1 cellular context compared by ENCODE assay signal in the genomic region with DNA sequence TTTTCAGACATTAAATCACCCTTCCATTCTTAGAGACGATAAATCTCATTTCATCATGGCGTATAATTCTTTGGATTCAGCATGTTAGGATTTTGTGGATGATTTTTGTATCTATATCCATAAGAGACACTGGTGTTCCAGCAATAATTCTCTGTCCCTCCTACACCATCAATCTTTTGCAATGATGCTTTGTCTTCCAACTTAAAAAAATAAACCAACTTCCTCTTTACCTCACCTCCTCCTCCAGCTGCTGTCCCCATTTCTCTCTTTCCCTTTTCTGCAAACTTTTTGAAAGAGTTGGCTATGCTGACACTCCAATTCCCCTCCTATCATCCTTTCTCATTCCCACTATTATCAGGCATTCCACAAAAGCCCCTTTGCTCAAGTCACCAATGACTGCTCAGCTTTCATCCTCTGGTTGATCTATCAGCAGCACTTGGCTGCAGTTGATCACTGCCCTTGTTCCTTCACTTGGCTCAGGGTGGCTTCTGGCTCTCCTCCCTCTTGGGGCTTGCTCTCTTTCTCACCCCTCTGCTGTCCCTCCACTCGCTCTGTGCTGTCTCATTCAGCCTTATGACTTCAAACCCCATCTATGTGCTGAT.
A peak's percentile ranks its signal among the peaks of the same experiment; 100 is the strongest.
TF ChIP-seq lines count a peak whose summit lies in the region.

No MANE protein-coding gene starts in this region.

TF ChIP-seq in K562, 482 proteins besides CTCF, POLR2A, EP300 and RAD21 (continues in another document):
- 0 out of 2 replicates have a peak, but pooled peaks have one; percentile 21 for TF ChIP-seq ZBTB40 (IDR thresholded peaks at IDR 0.05)
- TF ChIP-seq ZBTB40 (CRISPR knock-in tag; IDR thresholded peaks at IDR 0.05) = no peak
- 0 out of 2 replicates have a peak, but pooled peaks have one; percentile 11 for TF ChIP-seq CXXC5 (CRISPR knock-in tag; IDR thresholded peaks at IDR 0.05)
- 0 out of 2 replicates have a peak, but pooled peaks have one; percentile 57 for TF ChIP-seq EHMT2 (IDR thresholded peaks at IDR 0.05)
- peak; percentile 40; the same call in 1 of the 2 replicates for TF ChIP-seq DMBX1 (CRISPR knock-in tag; IDR thresholded peaks at IDR 0.05; ENCODE audit: borderline replicate concordance)
- TF ChIP-seq NFE2L1 (tag; IDR thresholded peaks at IDR 0.05; ENCODE audit: borderline replicate concordance, low read depth) = no peak
- TF ChIP-seq, protein P1, sequence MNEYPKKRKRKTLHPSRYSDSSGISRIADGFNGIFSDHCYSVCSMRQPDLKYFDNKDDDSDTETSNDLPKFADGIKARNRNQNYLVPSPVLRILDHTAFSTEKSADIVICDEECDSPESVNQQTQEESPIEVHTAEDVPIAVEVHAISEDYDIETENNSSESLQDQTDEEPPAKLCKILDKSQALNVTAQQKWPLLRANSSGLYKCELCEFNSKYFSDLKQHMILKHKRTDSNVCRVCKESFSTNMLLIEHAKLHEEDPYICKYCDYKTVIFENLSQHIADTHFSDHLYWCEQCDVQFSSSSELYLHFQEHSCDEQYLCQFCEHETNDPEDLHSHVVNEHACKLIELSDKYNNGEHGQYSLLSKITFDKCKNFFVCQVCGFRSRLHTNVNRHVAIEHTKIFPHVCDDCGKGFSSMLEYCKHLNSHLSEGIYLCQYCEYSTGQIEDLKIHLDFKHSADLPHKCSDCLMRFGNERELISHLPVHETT (CRISPR knock-in tag; conservative IDR thresholded peaks at IDR 0.05 in 1 of 2, IDR thresholded peaks at IDR 0.05 in 1 of 2) = 0 out of 4 replicates have a peak, but pooled peaks of 1 of the 2 experiments have one; percentile 21
- TF ChIP-seq ZNF766 (CRISPR knock-in tag; conservative IDR thresholded peaks at IDR 0.05) = peak; percentile 46
- peak; percentile 85 for TF ChIP-seq PKNOX1 (IDR thresholded peaks at IDR 0.05)
- peak; percentile 58; the same call in 1 of the 2 replicates for TF ChIP-seq HLTF (IDR thresholded peaks at IDR 0.05)
- no peak for TF ChIP-seq ZNF184 (CRISPR knock-in tag; IDR thresholded peaks at IDR 0.05)
- TF ChIP-seq NFRKB (IDR thresholded peaks at IDR 0.05; ENCODE audit: low read depth) = 0 out of 2 replicates have a peak, but pooled peaks have one; percentile 18
- peak; percentile 87 for TF ChIP-seq MEIS2 (IDR thresholded peaks at IDR 0.05; ENCODE audit: partially characterized antibody)
- TF ChIP-seq, protein P2, sequence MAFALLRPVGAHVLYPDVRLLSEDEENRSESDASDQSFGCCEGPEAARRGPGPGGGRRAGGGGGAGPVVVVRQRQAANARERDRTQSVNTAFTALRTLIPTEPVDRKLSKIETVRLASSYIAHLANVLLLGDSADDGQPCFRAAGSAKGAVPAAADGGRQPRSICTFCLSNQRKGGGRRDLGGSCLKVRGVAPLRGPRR (CRISPR knock-in tag; IDR thresholded peaks at IDR 0.05) = no peak
- TF ChIP-seq CEBPB (tag; IDR thresholded peaks at IDR 0.05) = peak; percentile 28; the same call in 1 of the 2 replicates
- no peak for TF ChIP-seq NCOA1 (IDR thresholded peaks at IDR 0.05; ENCODE audit: low read depth)
- no peak for TF ChIP-seq CEBPG (CRISPR knock-in tag; IDR thresholded peaks at IDR 0.05)
- 0 out of 4 replicates have a peak, but pooled peaks of 1 of the 2 experiments have one; percentile 9 for TF ChIP-seq CEBPG (tag; conservative IDR thresholded peaks at IDR 0.05 in 1 of 2, IDR thresholded peaks at IDR 0.05 in 1 of 2)
- TF ChIP-seq NCOA4 (IDR thresholded peaks at IDR 0.05; ENCODE audit: partially characterized antibody) = peak; percentile 73
- no peak for TF ChIP-seq PBX2 (CRISPR knock-in tag; IDR thresholded peaks at IDR 0.05; ENCODE audit: low read depth)
- peak; percentile 88 for TF ChIP-seq PBX2 (tag; conservative IDR thresholded peaks at IDR 0.05; ENCODE audit: low read depth)
- TF ChIP-seq, protein P3, sequence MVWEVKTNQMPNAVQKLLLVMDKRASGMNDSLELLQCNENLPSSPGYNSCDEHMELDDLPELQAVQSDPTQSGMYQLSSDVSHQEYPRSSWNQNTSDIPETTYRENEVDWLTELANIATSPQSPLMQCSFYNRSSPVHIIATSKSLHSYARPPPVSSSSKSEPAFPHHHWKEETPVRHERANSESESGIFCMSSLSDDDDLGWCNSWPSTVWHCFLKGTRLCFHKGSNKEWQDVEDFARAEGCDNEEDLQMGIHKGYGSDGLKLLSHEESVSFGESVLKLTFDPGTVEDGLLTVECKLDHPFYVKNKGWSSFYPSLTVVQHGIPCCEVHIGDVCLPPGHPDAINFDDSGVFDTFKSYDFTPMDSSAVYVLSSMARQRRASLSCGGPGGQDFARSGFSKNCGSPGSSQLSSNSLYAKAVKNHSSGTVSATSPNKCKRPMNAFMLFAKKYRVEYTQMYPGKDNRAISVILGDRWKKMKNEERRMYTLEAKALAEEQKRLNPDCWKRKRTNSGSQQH (CRISPR knock-in tag; IDR thresholded peaks at IDR 0.05) = 0 out of 2 replicates have a peak, but pooled peaks have one; percentile 13
- TF ChIP-seq HDGF (IDR thresholded peaks at IDR 0.05) = 0 out of 2 replicates have a peak, but pooled peaks have one; percentile 40
- peak; percentile 33 to 59; a peak in 1 of 4 replicates for TF ChIP-seq MLLT1 (IDR thresholded peaks at IDR 0.05)
- TF ChIP-seq SMARCA4 (IDR thresholded peaks at IDR 0.05) = peak; percentile 42; the same call in 1 of the 2 replicates
- TF ChIP-seq ZNF592 (IDR thresholded peaks at IDR 0.05) = peak; percentile 16; the same call in 1 of the 2 replicates
